ENCODE assay signal across 17 cellular contexts in the genomic region with DNA sequence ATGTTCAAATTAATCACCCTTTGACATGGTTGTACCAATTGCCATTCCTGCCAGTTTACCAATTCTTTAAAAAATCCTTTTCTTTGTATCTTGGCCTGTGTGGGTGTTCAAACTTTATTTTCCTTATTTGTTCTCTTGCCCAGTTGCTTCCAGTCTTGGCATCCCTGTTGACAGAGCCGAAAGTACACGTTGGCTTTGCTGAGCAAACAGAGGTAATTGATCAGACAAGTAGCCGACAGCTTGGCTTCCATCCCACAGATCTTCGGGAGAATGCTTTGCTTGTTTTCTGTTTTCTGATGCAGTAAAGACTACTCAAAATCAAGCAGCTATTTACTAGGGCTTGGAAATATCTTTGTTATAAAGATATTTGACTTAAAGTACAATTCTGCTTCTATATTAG.
DNase-seq lines count a peak whose midpoint lies in the region; ATAC-seq and TF ChIP-seq lines count a peak whose summit lies in the region.
"Had no signal": no experiment of that assay in that cellular context is flagged by ENCODE, and none has a peak within 500 bp of the region (broad histone marks: within the 10 kb centered on the region; RNA-seq: fewer than 3 reads in every experiment).

No MANE protein-coding gene starts in this region.

- WGBS in tibial nerve, 2 donors = 37 to 46% methylated on average over 4 of the region's 4 CpGs

- no peak overlapping the region for H3K9ac ChIP-seq in neural progenitor cell

- no peaks in the 10 kb centered on the region for H3K79me2 ChIP-seq in neural progenitor cell (ENCODE audit: low read depth)

- H3F3A ChIP-seq in neural progenitor cell (ENCODE audit: low read depth) = no peaks in the 10 kb centered on the region

- H3K4me3 ChIP-seq in neural progenitor cell (no peak overlapping the region), tibial nerve (no peak overlapping the region)
- H3K4me3 ChIP-seq: K562, SJCRH30 had no signal

- H3K27ac Mint-ChIP-seq in neural progenitor cell = no peak overlapping the region
- no peak overlapping the region for H3K27ac Mint-ChIP-seq in stimulated activated memory B cell treated with anti-CD40 and anti-IgM and Interleukin-4, amounts not matched to agents 10 μg/mL and 1 μg/mL and 100 μg/mL, for 72 hours
- H3K27ac Mint-ChIP-seq: CD14-positive monocyte had no signal

- H3K27ac ChIP-seq in neural progenitor cell (no peak overlapping the region), tibial nerve (no peak overlapping the region)
- H3K27ac ChIP-seq: SJCRH30 had no signal

- TF ChIP-seq CTCF in neural progenitor cell (IDR thresholded peaks at IDR 0.05) (no peak), tibial nerve (IDR thresholded peaks at IDR 0.05) (no peak)

- H3K4me2 ChIP-seq in neural progenitor cell = no peak overlapping the region

- no peaks in the 10 kb centered on the region for H3K9me3 Mint-ChIP-seq in neural progenitor cell
- H3K9me3 Mint-ChIP-seq in stimulated activated memory B cell treated with anti-CD40 and anti-IgM and Interleukin-4, amounts not matched to agents 10 μg/mL and 1 μg/mL and 100 μg/mL, for 72 hours = peaks cover 16% of the 10 kb centered on the region

- TF ChIP-seq POLR2A in tibial nerve (IDR thresholded peaks at IDR 0.05) = no peak

- no peak overlapping the region for H3K4me3 Mint-ChIP-seq in neural progenitor cell
- H3K4me3 Mint-ChIP-seq in stimulated activated memory B cell treated with anti-CD40 and anti-IgM and Interleukin-4, amounts not matched to agents 10 μg/mL and 1 μg/mL and 100 μg/mL, for 72 hours = no peak overlapping the region
- H3K4me3 Mint-ChIP-seq: CD14-positive monocyte had no signal

- H4K20me1 ChIP-seq in neural progenitor cell (ENCODE audit: low read depth) = no peaks in the 10 kb centered on the region

- H3K27me3 Mint-ChIP-seq in neural progenitor cell (ENCODE audit: insufficient read depth, low read depth) = peaks cover 2% of the 10 kb centered on the region
- no peaks in the 10 kb centered on the region for H3K27me3 Mint-ChIP-seq in stimulated activated memory B cell treated with anti-CD40 and anti-IgM and Interleukin-4, amounts not matched to agents 10 μg/mL and 1 μg/mL and 100 μg/mL, for 72 hours

- H3K9me3 ChIP-seq in neural progenitor cell (ENCODE audit: low read depth) (no peaks in the 10 kb centered on the region), tibial nerve (peaks cover 0 to 3% (median 0%) of the 10 kb centered on the region in 4 donors)
- H3K9me3 ChIP-seq: SJCRH30 had no signal

- TF ChIP-seq EP300 in tibial nerve (IDR thresholded peaks at IDR 0.05) = no peak

- DNase-seq in COR-L47 (lab: John Stamatoyannopoulos, UW) = peak; percentile 63
- DNase-seq in NCI-H1092 (lab: John Stamatoyannopoulos, UW) = peak; percentile 61
- peak; percentile 16 for DNase-seq in NCI-H748 treated with DMSO at 0.1 percent for 48 hours (lab: John Stamatoyannopoulos, UW)
- no peak for DNase-seq in neural progenitor cell (ENCODE audit: low spot score)
- no peak for DNase-seq in tibial nerve (ENCODE audit: low spot score in 2 of 2)
- DNase-seq: EL, GOT3, NCI-H1048, NCI-H1694 treated with DMSO at 0.1 percent for 48 hours, NCI-H2171 treated with DMSO at 0.1 percent for 48 hours, NCI-H526, PC-3, SJCRH30 had no signal

- no peaks in the 10 kb centered on the region for H3K4me1 Mint-ChIP-seq in neural progenitor cell
- no peaks in the 10 kb centered on the region for H3K4me1 Mint-ChIP-seq in stimulated activated memory B cell treated with anti-CD40 and anti-IgM and Interleukin-4, amounts not matched to agents 10 μg/mL and 1 μg/mL and 100 μg/mL, for 72 hours
- H3K4me1 Mint-ChIP-seq: CD14-positive monocyte had no signal

- H3K4me1 ChIP-seq in neural progenitor cell (no peaks in the 10 kb centered on the region), tibial nerve (no peaks in the 10 kb centered on the region)
- H3K4me1 ChIP-seq: SJCRH30 had no signal

- H2AFZ ChIP-seq in neural progenitor cell (replicated peaks) = peak overlapping the region; percentile 52

- H3K36me3 ChIP-seq in neural progenitor cell = no peaks in the 10 kb centered on the region
- H3K36me3 ChIP-seq in tibial nerve = no peaks in the 10 kb centered on the region
- H3K36me3 ChIP-seq: SJCRH30 had no signal

- H3K27me3 ChIP-seq in neural progenitor cell (no peaks in the 10 kb centered on the region), tibial nerve (no peaks in the 10 kb centered on the region)
- H3K27me3 ChIP-seq: SJCRH30 had no signal

- no peak for ATAC-seq in stimulated activated memory B cell treated with anti-CD40 and anti-IgM and Interleukin-4, amounts not matched to agents 10 μg/mL and 1 μg/mL and 100 μg/mL, for 72 hours
- ATAC-seq in HG02759 (IDR thresholded peaks at IDR 0.05; ENCODE audit: unreplicated experiment) = no peak
- ATAC-seq: K562, PC-3 had no signal

- no peaks in the 10 kb centered on the region for H3K36me3 Mint-ChIP-seq in neural progenitor cell
- no peaks in the 10 kb centered on the region for H3K36me3 Mint-ChIP-seq in stimulated activated memory B cell treated with anti-CD40 and anti-IgM and Interleukin-4, amounts not matched to agents 10 μg/mL and 1 μg/mL and 100 μg/mL, for 72 hours
- H3K36me3 Mint-ChIP-seq: CD14-positive monocyte had no signal

Comparison
In these comparisons a context has a peak if more than half of its experiments do, and no peak if none do; other contexts are left out.
1. DNase-seq: peak in COR-L47 (single experiment), NCI-H1092 (single experiment) and NCI-H748 treated with DMSO at 0.1 percent for 48 hours (single experiment); none in neural progenitor cell (single experiment) and tibial nerve (0 of 2).